14 cellular contexts compared by ENCODE assay signal in the genomic region with DNA sequence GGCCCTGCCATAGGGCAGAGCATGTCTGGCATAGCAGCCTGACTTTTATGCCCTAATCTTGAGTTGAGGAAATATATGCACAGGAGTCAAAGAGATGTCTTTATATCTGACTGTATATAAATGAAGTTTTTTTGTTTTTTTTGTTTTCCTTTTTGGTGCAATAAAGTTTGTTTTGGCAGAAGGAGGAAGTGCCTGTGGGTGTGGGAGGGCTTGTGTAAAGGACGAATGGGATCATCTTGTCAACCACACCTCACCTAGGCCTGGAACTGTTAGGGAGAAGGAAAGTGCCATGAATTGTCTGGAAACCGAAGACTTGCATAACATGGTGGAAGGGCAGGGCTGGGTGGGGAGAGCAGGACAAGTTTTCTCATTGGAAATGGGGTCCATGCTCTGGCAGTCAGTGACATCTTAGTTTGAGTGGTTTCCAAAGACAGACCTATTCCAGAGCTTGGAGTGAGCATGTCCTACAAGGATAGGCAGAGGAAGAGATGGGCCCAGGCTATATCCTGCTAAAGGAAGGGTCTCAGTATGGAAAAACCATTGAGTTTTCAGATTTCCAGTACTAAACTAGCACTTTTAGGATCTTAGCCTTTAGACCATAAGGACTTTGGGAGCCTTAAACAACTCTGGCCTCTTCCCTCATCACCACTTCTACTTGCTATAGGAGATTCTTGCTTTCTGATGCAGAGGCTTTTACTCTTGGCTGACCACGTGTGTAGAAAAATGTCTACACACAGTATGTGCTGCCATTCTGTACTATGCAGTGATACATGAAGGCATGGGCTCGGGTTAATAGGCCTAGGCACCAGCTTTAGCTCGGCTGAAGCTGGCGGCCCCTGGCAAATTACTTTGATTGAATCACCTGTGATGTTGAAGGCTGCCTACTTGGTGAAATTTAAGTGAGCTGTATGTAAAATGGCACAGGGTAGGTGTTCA. TPM values are rescaled to one million over a fixed set of nuclear protein-coding genes. Genes with fewer than 3 reads are reported as not detected.
DNase-seq lines count a peak whose midpoint lies in the region; ATAC-seq and TF ChIP-seq lines count a peak whose summit lies in the region.
"Had no signal": no experiment of that assay in that cellular context is flagged by ENCODE, and none has a peak within 500 bp of the region (broad histone marks: within the 10 kb centered on the region; RNA-seq: fewer than 3 reads in every experiment).

No MANE protein-coding gene starts in this region.

- H3K4me3 Mint-ChIP-seq in CD8-positive, alpha-beta T cell, result no peak overlapping the region
- no peak overlapping the region for H3K4me3 Mint-ChIP-seq in activated naive CD8-positive, alpha-beta T cell treated with anti-CD3 and anti-CD28 coated beads, Interleukin-2, amount 50 U/mL, for 24 hours
- H3K4me3 Mint-ChIP-seq in naive thymus-derived CD8-positive, alpha-beta T cell, result no peak overlapping the region

- H4K20me1 ChIP-seq in IMR-90 (ENCODE audit: insufficient read depth, low read length), result peaks cover 48% of the 10 kb centered on the region

- dilution Hi-C loops in IMR-90 (cut with HindIII; ENCODE audit: low sequenced_read_pairs, unreplicated experiment), result no loop called here

- H3K4me3 ChIP-seq in CD8-positive, alpha-beta T cell (ENCODE audit: low read depth, low read length), result no peak overlapping the region
- no peak overlapping the region for H3K4me3 ChIP-seq in IMR-90 (ENCODE audit: insufficient read depth, low read depth, low read length)
- H3K4me3 ChIP-seq: esophagus squamous epithelium had no signal

- no peak overlapping the region for H4K91ac ChIP-seq in IMR-90 (ENCODE audit: insufficient read depth, low read depth, low read length)

- H2AK5ac ChIP-seq in IMR-90 (ENCODE audit: low read depth, low read length), result no peak overlapping the region

- no peak overlapping the region for H3K23ac ChIP-seq in IMR-90 (ENCODE audit: low read depth, low read length)

- no peak overlapping the region for H2AFZ ChIP-seq in IMR-90 (replicated peaks; ENCODE audit: low read length, poor library complexity)

- H3K27me3 ChIP-seq in CD8-positive, alpha-beta T cell (ENCODE audit: insufficient read depth, low read length), result no peaks in the 10 kb centered on the region
- no peaks in the 10 kb centered on the region for H3K27me3 ChIP-seq in IMR-90 (ENCODE audit: control insufficient read depth, insufficient read depth, low read length)
- H3K27me3 ChIP-seq: esophagus squamous epithelium had no signal

- no peak overlapping the region for H3K4me2 ChIP-seq in IMR-90 (ENCODE audit: low read depth, low read length)

- no peaks in the 10 kb centered on the region for H3K4me1 ChIP-seq in CD8-positive, alpha-beta T cell (ENCODE audit: insufficient read depth, low read length)
- no peaks in the 10 kb centered on the region; the same call in 1 of the 2 replicates for H3K4me1 ChIP-seq in IMR-90 (ENCODE audit: control insufficient read depth, insufficient read depth, low read length)
- H3K4me1 ChIP-seq: Caco-2 had no signal

- H3K56ac ChIP-seq in IMR-90 (ENCODE audit: extremely low read depth, insufficient read depth, low read length), result no peak overlapping the region

- no peaks in the 10 kb centered on the region for H3K9me3 ChIP-seq in CD8-positive, alpha-beta T cell (ENCODE audit: low read length)
- H3K9me3 ChIP-seq in IMR-90 (ENCODE audit: control insufficient read depth, insufficient read depth, low read length), result no peaks in the 10 kb centered on the region
- H3K9me3 ChIP-seq: Caco-2, esophagus squamous epithelium had no signal

- no peak overlapping the region for H3K18ac ChIP-seq in IMR-90 (ENCODE audit: low read depth, low read length)

- CTCF ChIA-PET in CD8-positive, alpha-beta T cell (lab: Charles Lee), result no interaction called here
- CTCF ChIA-PET in IMR-90 (lab: Yijun Ruan, JAX), result interaction anchor here (0.7 kb wide), 1 partner anchor 74 kb away, joined by 3 read pairs; no protein-coding TSS in a partner anchor
- CTCF ChIA-PET in RWPE1 (lab: Yijun Ruan, JAX), result interaction anchor here (1.1 kb wide), 1 partner anchor 103 kb away, joined by 3 read pairs; no protein-coding TSS in a partner anchor

- 95% methylated on average over 3 of the region's 6 CpGs; no CpG with 5 or more reads in 1 of the 2 experiments for WGBS in IMR-90 (ENCODE audit: extremely low coverage in 2 of 2, insufficient read length in 1 of 2), 2 experiments

- no peak overlapping the region for H2AK9ac ChIP-seq in IMR-90 (replicated peaks; ENCODE audit: low read depth, low read length, poor library complexity)

- POLR2A ChIA-PET in CD8-positive, alpha-beta T cell (lab: Charles Lee), result interaction anchor here (0.6 to 2.1 kb wide), 4 partner anchors 15 to 106 kb away, joined by 4 to 6 read pairs (median 4); a partner anchor contains a TSS
- POLR2A ChIA-PET in IMR-90 (lab: Charles Lee; ENCODE audit: unreplicated experiment) (no interaction called here), RWPE1 (lab: Yijun Ruan, JAX; ENCODE audit: low non-redundant PET) (interaction anchor here (0.5 kb wide), 1 partner anchor 14 kb away, joined by 3 read pairs; no protein-coding TSS in a partner anchor)
- POLR2A ChIA-PET in naive thymus-derived CD8-positive, alpha-beta T cell (lab: Charles Lee), result interaction anchor here (0.6 to 0.9 kb wide), 2 partner anchors 10 to 15 kb away, joined by 4 read pairs; a partner anchor contains a TSS

- no TSS peak for BruUV-seq in IMR-90 (replicated peaks; lab: Mats Ljungman, UMichigan)

- H3K9me3 Mint-ChIP-seq in CD8-positive, alpha-beta T cell, result no peaks in the 10 kb centered on the region
- H3K9me3 Mint-ChIP-seq in activated naive CD8-positive, alpha-beta T cell treated with anti-CD3 and anti-CD28 coated beads, Interleukin-2, amount 50 U/mL, for 24 hours, result no peaks in the 10 kb centered on the region
- H3K9me3 Mint-ChIP-seq in naive thymus-derived CD8-positive, alpha-beta T cell, result no peaks in the 10 kb centered on the region

- H3K14ac ChIP-seq in IMR-90 (replicated peaks; ENCODE audit: low read depth, low read length), result no peak overlapping the region

- no peak for TF ChIP-seq POLR2A in IMR-90 (IDR thresholded peaks at IDR 0.05; ENCODE audit: low read depth, low read length)

- TF ChIP-seq RAD21 in IMR-90 (IDR thresholded peaks at IDR 0.05; ENCODE audit: low read length), result no peak

- peaks cover 5% of the 10 kb centered on the region for H3K4me1 Mint-ChIP-seq in CD8-positive, alpha-beta T cell (ENCODE audit: low read depth)
- peaks cover 7% of the 10 kb centered on the region for H3K4me1 Mint-ChIP-seq in activated naive CD8-positive, alpha-beta T cell treated with anti-CD3 and anti-CD28 coated beads, Interleukin-2, amount 50 U/mL, for 24 hours
- peaks cover 1 to 14% (median 5%) of the 10 kb centered on the region in 4 donors for H3K4me1 Mint-ChIP-seq in naive thymus-derived CD8-positive, alpha-beta T cell

- peaks cover 69% of the 10 kb centered on the region for H3K36me3 ChIP-seq in CD8-positive, alpha-beta T cell (ENCODE audit: insufficient read depth, low read length)
- peaks cover 75% of the 10 kb centered on the region for H3K36me3 ChIP-seq in IMR-90 (ENCODE audit: control insufficient read depth, insufficient read depth, low read length)

- no peak overlapping the region for H2BK5ac ChIP-seq in IMR-90 (ENCODE audit: low read depth, low read length, poor library complexity, severe bottlenecking)

- no peak overlapping the region for H3K4ac ChIP-seq in IMR-90 (ENCODE audit: low read depth, low read length)

- H3K27ac ChIP-seq in CD8-positive, alpha-beta T cell (ENCODE audit: low read depth, low read length), result no peak overlapping the region
- H3K27ac ChIP-seq in IMR-90 (ENCODE audit: insufficient read depth, low read length) (no peak overlapping the region), RWPE1 (no peak overlapping the region)

- H3K36me3 Mint-ChIP-seq in CD8-positive, alpha-beta T cell, result peaks cover 93% of the 10 kb centered on the region
- H3K36me3 Mint-ChIP-seq in activated naive CD8-positive, alpha-beta T cell treated with anti-CD3 and anti-CD28 coated beads, Interleukin-2, amount 50 U/mL, for 24 hours (ENCODE audit: low read depth), result peaks cover 55% of the 10 kb centered on the region
- H3K36me3 Mint-ChIP-seq in naive thymus-derived CD8-positive, alpha-beta T cell, result peaks cover 9 to 95% (median 11%) of the 10 kb centered on the region in 3 donors

- no peak for DNase-seq in CD8-positive, alpha-beta T cell
- DNase-seq in IMR-90 (no peak), RWPE1 (ENCODE audit: low spot score) (no peak), omental fat pad (ENCODE audit: low spot score) (no peak), putamen (ENCODE audit: low spot score) (no peak)
- no peak for DNase-seq in activated naive CD8-positive, alpha-beta T cell treated with anti-CD3 and anti-CD28 coated beads, Interleukin-2, amount 50 U/mL, for 24 hours
- no peak for DNase-seq in naive thymus-derived CD8-positive, alpha-beta T cell
- DNase-seq: Caco-2, esophagus squamous epithelium, NCI-H2029 treated with DMSO at 0.1 percent for 48 hours had no signal

- no peak overlapping the region for H2BK120ac ChIP-seq in IMR-90 (ENCODE audit: low read depth, low read length)

- peaks cover 13% of the 10 kb centered on the region for H3K9me1 ChIP-seq in IMR-90 (ENCODE audit: insufficient read depth, low read length)

- peak overlapping the region in 1 of 2 experiments; percentile 32; a peak in 2 of 4 replicates for H4K8ac ChIP-seq in IMR-90 (ENCODE audit: low read depth in 2 of 2, low read length in 2 of 2)

- H4K5ac ChIP-seq in IMR-90 (ENCODE audit: low read depth, low read length), result no peak overlapping the region

- H2BK20ac ChIP-seq in IMR-90 (ENCODE audit: low read depth, low read length), result no peak overlapping the region

- intact Hi-C loops in CD8-positive, alpha-beta T cell (cut with DNase I, micrococcal nuclease), result no loop called here
- intact Hi-C loops in IMR-90 (cut with micrococcal nuclease), result no loop called here

- H3K79me1 ChIP-seq in IMR-90 (ENCODE audit: low read depth in 1 of 2, low read length in 2 of 2), result peaks cover 25 to 54% of the 10 kb centered on the region in 2 experiments; a peak in 3 of 4 replicates

- H3K27ac Mint-ChIP-seq in CD8-positive, alpha-beta T cell, result peak overlapping the region; percentile 38
- peak overlapping the region; percentile 68 for H3K27ac Mint-ChIP-seq in activated naive CD8-positive, alpha-beta T cell treated with anti-CD3 and anti-CD28 coated beads, Interleukin-2, amount 50 U/mL, for 24 hours
- peak overlapping the region in 9 of 10 donors; percentile 18 to 87 (median 65) for H3K27ac Mint-ChIP-seq in naive thymus-derived CD8-positive, alpha-beta T cell

- TF ChIP-seq CTCF in CD8-positive, alpha-beta T cell (IDR thresholded peaks at IDR 0.05), result no peak
- TF ChIP-seq CTCF in IMR-90 (conservative IDR thresholded peaks at IDR 0.05; ENCODE audit: low read depth, low read length) (no peak), RWPE1 (conservative IDR thresholded peaks at IDR 0.05; ENCODE audit: low read depth) (no peak), omental fat pad (IDR thresholded peaks at IDR 0.05) (no peak)

- in situ Hi-C loops in IMR-90 (cut with MboI; ENCODE audit: low sequenced_read_pairs), result no loop called here

- H3K9ac ChIP-seq in IMR-90 (ENCODE audit: low read depth, low read length), result no peak overlapping the region

- no peak for ATAC-seq in CD8-positive, alpha-beta T cell
- peak; percentile 18; the same call in 1 of the 2 replicates for ATAC-seq in IMR-90 (ENCODE audit: low read depth)
- no peak for ATAC-seq in activated naive CD8-positive, alpha-beta T cell treated with anti-CD3 and anti-CD28 coated beads, Interleukin-2, amount 50 U/mL, for 24 hours
- no peak for ATAC-seq in naive thymus-derived CD8-positive, alpha-beta T cell
- ATAC-seq in omental fat pad (ENCODE audit: low FRiP score), result no peak

- H3K27me3 Mint-ChIP-seq in CD8-positive, alpha-beta T cell (ENCODE audit: low read depth), result no peaks in the 10 kb centered on the region
- no peaks in the 10 kb centered on the region for H3K27me3 Mint-ChIP-seq in activated naive CD8-positive, alpha-beta T cell treated with anti-CD3 and anti-CD28 coated beads, Interleukin-2, amount 50 U/mL, for 24 hours
- H3K27me3 Mint-ChIP-seq in naive thymus-derived CD8-positive, alpha-beta T cell, result no peaks in the 10 kb centered on the region

- no peak overlapping the region for H2BK15ac ChIP-seq in IMR-90 (ENCODE audit: low read depth, low read length)

RNA-seq across cellular contexts. Expression of a gene that starts 15.5 kb away (rescaled TPM):
- total RNA-seq in CD8-positive, alpha-beta T cell, result 10 to 100 TPM; 61.7 to 64.3 TPM
- total RNA-seq in IMR-90 (2012; rRNA removed) (171 and 191 TPM in 2 replicates), omental fat pad (10 to 100 TPM; 64.0 to 91.9 (median 76.8) TPM)
- polyA plus RNA-seq in IMR-90 (2012; rRNA removed), result 178 and 181 TPM in 2 replicates
- polyA plus RNA-seq in IMR-90 (2012; cell fraction: cytosol; rRNA removed), result 229 and 242 TPM in 2 replicates
- 106 and 120 TPM in 2 replicates for polyA plus RNA-seq in IMR-90 (2012; cell fraction: nucleus; rRNA removed; ENCODE audit: low replicate concordance)
- 10 to 100 TPM; 57.1 to 63.7 TPM for total RNA-seq in naive thymus-derived CD8-positive, alpha-beta T cell
- 100 to 1,000 TPM; 104 to 110 (median 105) TPM for polyA plus RNA-seq in naive thymus-derived CD8-positive, alpha-beta T cell

RNA-seq across cellular contexts. Expression of a gene that starts 20.9 kb away (rescaled TPM):
- 10 to 100 TPM; 56.4 to 56.7 TPM for total RNA-seq in CD8-positive, alpha-beta T cell
- total RNA-seq in IMR-90 (2012; rRNA removed), result 68.5 and 76.1 TPM in 2 replicates
- 119 and 126 TPM in 2 replicates for polyA plus RNA-seq in IMR-90 (2012; rRNA removed)
- polyA plus RNA-seq in IMR-90 (2012; cell fraction: cytosol; rRNA removed), result 61.5 and 94.0 TPM in 2 replicates
- polyA plus RNA-seq in IMR-90 (2012; cell fraction: nucleus; rRNA removed; ENCODE audit: low replicate concordance), result 53.9 and 148 TPM in 2 replicates
- total RNA-seq in naive thymus-derived CD8-positive, alpha-beta T cell, result 100 to 1,000 TPM; 100 to 109 TPM
- 10 to 100 TPM; 58.4 to 76.0 (median 65.2) TPM for polyA plus RNA-seq in naive thymus-derived CD8-positive, alpha-beta T cell
- 10 to 100 TPM; 54.0 to 63.2 (median 56.5) TPM for total RNA-seq in omental fat pad

RNA-seq across cellular contexts. Expression of a gene that starts 36.6 kb away (rescaled TPM):
- total RNA-seq in CD8-positive, alpha-beta T cell, result 10 to 100 TPM; 10.5 to 13.4 TPM
- total RNA-seq in IMR-90 (2012; rRNA removed) (133 and 135 TPM in 2 replicates), omental fat pad (100 to 1,000 TPM in 1 of 4 donors, 10 to 100 TPM in 3; 47.9 to 106 (median 83.0) TPM)
- polyA plus RNA-seq in IMR-90 (2012; rRNA removed), result 366 and 371 TPM in 2 replicates
- polyA plus RNA-seq in IMR-90 (2012; cell fraction: cytosol; rRNA removed), result 488 and 497 TPM in 2 replicates
- polyA plus RNA-seq in IMR-90 (2012; cell fraction: nucleus; rRNA removed; ENCODE audit: low replicate concordance), result 139 and 201 TPM in 2 replicates
- total RNA-seq in naive thymus-derived CD8-positive, alpha-beta T cell, result 10 to 100 TPM; 36.8 to 43.1 TPM
- 100 to 1,000 TPM; 162 to 215 (median 192) TPM for polyA plus RNA-seq in naive thymus-derived CD8-positive, alpha-beta T cell

RNA-seq across cellular contexts. Expression of a gene that starts 39.3 kb away (rescaled TPM):
- total RNA-seq in CD8-positive, alpha-beta T cell, result not detected
- total RNA-seq in IMR-90 (2012; rRNA removed) (not detected in 2 replicates), omental fat pad (not detected)
- polyA plus RNA-seq in IMR-90 (2012; rRNA removed), result 0.44 TPM in 1 of 2 replicates, not detected in the other
- 0.12 TPM in 1 of 2 replicates, not detected in the other for polyA plus RNA-seq in IMR-90 (2012; cell fraction: cytosol; rRNA removed)
- not detected in 2 replicates for polyA plus RNA-seq in IMR-90 (2012; cell fraction: nucleus; rRNA removed; ENCODE audit: low replicate concordance)
- not detected for total RNA-seq in naive thymus-derived CD8-positive, alpha-beta T cell
- polyA plus RNA-seq in naive thymus-derived CD8-positive, alpha-beta T cell, result not detected
- total RNA-seq: bronchial epithelial cell; esophagus squamous epithelium; H4; T-helper 2 cell treated with Interferon-gamma antibody and Interleukin-4, amounts not matched to agents 100 ng/mL and 5 ng/mL, for 36 hours had no signal
- polyA plus RNA-seq: neural cell had no signal
